In the genomic region with DNA sequence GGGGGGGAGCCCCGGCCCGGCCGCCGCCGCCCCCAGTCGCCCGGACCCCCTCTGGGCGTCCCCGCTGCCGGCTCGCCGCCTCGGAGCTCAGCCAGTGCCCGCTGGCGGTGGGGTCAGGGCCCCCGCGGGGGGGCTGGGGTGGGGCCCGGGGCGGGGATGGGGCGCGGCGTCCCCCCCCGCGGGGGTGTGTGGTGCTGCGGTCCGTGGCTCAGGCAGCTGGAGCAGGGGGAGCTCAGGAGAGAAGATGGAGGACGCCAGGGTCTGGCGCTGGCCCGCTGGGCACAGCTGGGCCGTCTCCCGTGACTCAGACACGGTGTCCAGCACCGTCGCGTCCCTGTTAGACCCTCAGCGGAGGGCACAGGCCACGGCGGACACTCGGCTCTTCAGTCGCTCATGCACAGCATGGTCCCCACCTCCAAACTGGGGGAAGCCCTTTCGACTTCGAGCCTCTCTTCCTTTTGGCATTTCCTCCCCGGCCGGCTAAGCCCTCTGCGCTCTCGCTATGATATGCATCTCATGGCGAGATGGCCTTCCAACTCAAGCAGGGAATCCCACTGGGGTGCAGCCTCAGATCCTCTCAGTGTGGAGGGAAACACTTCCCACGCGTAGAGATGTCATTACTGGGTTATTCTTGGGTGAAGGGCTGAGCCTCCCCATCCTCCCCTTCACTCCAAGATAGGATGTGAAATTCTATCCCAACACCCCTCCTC, we compare ENCODE assay signal across 7 cellular contexts. TPM values are rescaled to one million over a fixed set of nuclear protein-coding genes. Genes with fewer than 3 reads are reported as not detected.
DNase-seq lines count a peak whose midpoint lies in the region; ATAC-seq and TF ChIP-seq lines count a peak whose summit lies in the region.

No MANE protein-coding gene starts in this region.

- H2AFZ ChIP-seq in GM23338 (no peak overlapping the region), Karpas-422 (ENCODE audit: low read length) (no peak overlapping the region)

- H3K9me3 ChIP-seq in Karpas-422 (ENCODE audit: low read length): no peaks in the 10 kb centered on the region
- no peaks in the 10 kb centered on the region for H3K9me3 ChIP-seq in iPS-15b (ENCODE audit: control insufficient read depth, insufficient read depth, low read length)
- H3K9me3 ChIP-seq in gastrocnemius medialis: no peaks in the 10 kb centered on the region

- peak overlapping the region; percentile 91 for H3K4me3 Mint-ChIP-seq in GM23338

- H3K9me2 ChIP-seq in GM23338 (ENCODE audit: insufficient read depth) (no peaks in the 10 kb centered on the region), Karpas-422 (replicated peaks; ENCODE audit: insufficient read depth, low read length) (no peaks in the 10 kb centered on the region)

- H3K27ac Mint-ChIP-seq in GM23338: peak overlapping the region; percentile 60

- no peaks in the 10 kb centered on the region; the same call in 2 of the 3 replicates for H3K9me3 Mint-ChIP-seq in GM23338

- TF ChIP-seq POLR2A in gastrocnemius medialis (IDR thresholded peaks at IDR 0.05): no peak

- DNase-seq in GM12864 (ENCODE audit: low read depth) (no peak), GM23338 (ENCODE audit: low spot score) (peak; percentile 67), Karpas-422 (peak; percentile 87), SKM-1 treated with dmso at 0.1 percent for 144 hours (lab: John Stamatoyannopoulos, UW; ENCODE audit: unreplicated experiment) (peak; percentile 59), brain microvascular endothelial cell (peak; percentile 28), gastrocnemius medialis (peak; percentile 61 to 79)

- peaks cover 6% of the 10 kb centered on the region for H3F3A ChIP-seq in GM23338 (replicated peaks; ENCODE audit: low read depth)

- H3K4me1 ChIP-seq in GM23338 (ENCODE audit: insufficient read depth) (peaks cover 18% of the 10 kb centered on the region), Karpas-422 (ENCODE audit: low read length) (peaks cover 64% of the 10 kb centered on the region), iPS-15b (ENCODE audit: control insufficient read depth, insufficient read depth, low read length) (no peaks in the 10 kb centered on the region), gastrocnemius medialis (peaks cover 72 to 83% of the 10 kb centered on the region in 2 donors)

- TF ChIP-seq CTCF in GM12864 (IDR thresholded peaks at IDR 0.05; ENCODE audit: low read depth, low read length, missing control alignments): no peak
- no peak for TF ChIP-seq CTCF in GM23338 (conservative IDR thresholded peaks at IDR 0.05; ENCODE audit: low read depth in 2 of 2)
- no peak for TF ChIP-seq CTCF in brain microvascular endothelial cell (IDR thresholded peaks at IDR 0.05; ENCODE audit: low read depth, low read length, missing control alignments)
- no peak for TF ChIP-seq CTCF in gastrocnemius medialis (IDR thresholded peaks at IDR 0.05 in 4 of 5, conservative IDR thresholded peaks at IDR 0.05 in 1 of 5)

- H3K4me1 Mint-ChIP-seq in GM23338: peaks cover 62% of the 10 kb centered on the region

- no peaks in the 10 kb centered on the region for H3K27me3 ChIP-seq in GM23338 (ENCODE audit: insufficient read depth)
- no peaks in the 10 kb centered on the region for H3K27me3 ChIP-seq in Karpas-422 (ENCODE audit: low read length)
- H3K27me3 ChIP-seq in brain microvascular endothelial cell (replicated peaks): no peaks in the 10 kb centered on the region
- no peaks in the 10 kb centered on the region for H3K27me3 ChIP-seq in iPS-15b (ENCODE audit: control insufficient read depth, insufficient read depth, low read length)
- H3K27me3 ChIP-seq in gastrocnemius medialis: no peaks in the 10 kb centered on the region

- in situ Hi-C loops in brain microvascular endothelial cell (cut with HindIII; ENCODE audit: low pct_ligation_motif_present, low sequenced_read_pairs) (no loop called here), gastrocnemius medialis (cut with MboI; ENCODE audit: low sequenced_read_pairs in 4 of 4) (loop anchor here in 2 of 4 donors (25.0 kb wide), 3 partner anchors 401 to 901 kb away; a partner anchor contains a TSS)

- no peaks in the 10 kb centered on the region for H3K36me3 ChIP-seq in GM23338 (ENCODE audit: insufficient read depth)
- H3K36me3 ChIP-seq in Karpas-422 (ENCODE audit: insufficient read depth, low read length): peaks cover 6% of the 10 kb centered on the region; the same call in 1 of the 2 replicates
- no peaks in the 10 kb centered on the region for H3K36me3 ChIP-seq in brain microvascular endothelial cell (replicated peaks)
- no peaks in the 10 kb centered on the region for H3K36me3 ChIP-seq in iPS-15b (ENCODE audit: control insufficient read depth, insufficient read depth, low read length)
- H3K36me3 ChIP-seq in gastrocnemius medialis: no peaks in the 10 kb centered on the region

- peaks cover 8% of the 10 kb centered on the region; the same call in 1 of the 3 replicates for H3K36me3 Mint-ChIP-seq in GM23338 (ENCODE audit: low read depth)

- H4K20me1 ChIP-seq in GM23338 (replicated peaks; ENCODE audit: insufficient read depth) (peaks cover 14% of the 10 kb centered on the region), Karpas-422 (ENCODE audit: insufficient read depth, low read depth, low read length) (no peaks in the 10 kb centered on the region; the same call in 1 of the 2 replicates)

- intact Hi-C loops in gastrocnemius medialis (cut with DNase I; ENCODE audit: low total_unique reads): loop anchor here (2.0 to 5.0 kb wide), 4 partner anchors 18 to 901 kb away; a partner anchor contains a TSS

- H3K9ac ChIP-seq in Karpas-422 (ENCODE audit: low read length) (peak overlapping the region; percentile 82), iPS-15b (ENCODE audit: low read depth, low read length) (no peak overlapping the region)

- H3K4me3 ChIP-seq in GM12864 (ENCODE audit: low read depth, low read length): peak overlapping the region; percentile 84
- peak overlapping the region; percentile 75 for H3K4me3 ChIP-seq in GM23338
- peak overlapping the region; percentile 77 for H3K4me3 ChIP-seq in Karpas-422 (ENCODE audit: low read length)
- peak overlapping the region; percentile 78 for H3K4me3 ChIP-seq in brain microvascular endothelial cell (ENCODE audit: low read depth, low read length)
- H3K4me3 ChIP-seq in iPS-15b (ENCODE audit: low read depth, low read length): peak overlapping the region; percentile 86
- H3K4me3 ChIP-seq in gastrocnemius medialis: peak overlapping the region; percentile 63 to 92 (median 81)

- H3K79me2 ChIP-seq in GM23338 (replicated peaks; ENCODE audit: insufficient read depth) (peaks cover 39% of the 10 kb centered on the region), Karpas-422 (ENCODE audit: low read length) (peaks cover 42% of the 10 kb centered on the region)

- peaks cover 11% of the 10 kb centered on the region for H3K27me3 Mint-ChIP-seq in GM23338 (ENCODE audit: insufficient read depth, low read depth, poor library complexity)

- ATAC-seq in GM23338: peak; percentile 55
- ATAC-seq in gastrocnemius medialis: peak; percentile 60 to 64

- peak overlapping the region; percentile 74; the same call in 1 of the 2 replicates for H3K27ac ChIP-seq in GM23338 (ENCODE audit: low read depth)
- peak overlapping the region; percentile 85 for H3K27ac ChIP-seq in Karpas-422 (ENCODE audit: low read length)
- peak overlapping the region; percentile 91 for H3K27ac ChIP-seq in brain microvascular endothelial cell
- H3K27ac ChIP-seq in gastrocnemius medialis: peak overlapping the region; percentile 95 to 99 (median 98)

- H3K4me2 ChIP-seq in GM23338: peak overlapping the region; percentile 86
- peak overlapping the region; percentile 89 for H3K4me2 ChIP-seq in Karpas-422 (ENCODE audit: low read depth, low read length, poor library complexity, severe bottlenecking)

TF ChIP-seq in GM23338, 12 proteins besides CTCF, POLR2A, EP300 and RAD21:
- TF ChIP-seq POLR2AphosphoS5 (IDR thresholded peaks at IDR 0.05; ENCODE audit: low read depth) (peak; percentile 66), STAT1 (IDR thresholded peaks at IDR 0.05; ENCODE audit: unreplicated experiment) (no peak)

RNA-seq across cellular contexts. Expression of a gene that starts 0.4 kb away (rescaled TPM):
- total RNA-seq in GM23338 (2014; rRNA removed; shearing (Covaris generic)): 67.7 and 74.6 TPM in 2 replicates
- polyA plus RNA-seq in GM23338 (2016; fragmentation: Nextera tagmentation; extraction: Ambion mirVana): 34.8 and 36.0 TPM in 2 replicates
- total RNA-seq in Karpas-422 (2014; rRNA removed; shearing (Covaris generic); ENCODE audit: low replicate concordance): 32.6 and 53.4 TPM in 2 replicates
- total RNA-seq in gastrocnemius medialis: 100 to 1,000 TPM in 3 of 4 donors, 10 to 100 TPM in 1; 99.9 to 137 (median 106) TPM

RNA-seq across cellular contexts. Expression of a gene that starts 18.6 kb away (rescaled TPM):
- total RNA-seq in GM23338 (2014; rRNA removed; shearing (Covaris generic)): 584 and 639 TPM in 2 replicates
- 373 and 413 TPM in 2 replicates for polyA plus RNA-seq in GM23338 (2016; fragmentation: Nextera tagmentation; extraction: Ambion mirVana)
- total RNA-seq in Karpas-422 (2014; rRNA removed; shearing (Covaris generic); ENCODE audit: low replicate concordance): 347 and 387 TPM in 2 replicates
- 10 to 100 TPM; 69.4 to 85.4 (median 82.2) TPM for total RNA-seq in gastrocnemius medialis

RNA-seq across cellular contexts. Expression of a gene that starts 33.2 kb away (rescaled TPM):
- total RNA-seq in GM23338 (2014; rRNA removed; shearing (Covaris generic)): 3.0 and 3.3 TPM in 2 replicates
- polyA plus RNA-seq in GM23338 (2016; fragmentation: Nextera tagmentation; extraction: Ambion mirVana): 7.7 and 11.3 TPM in 2 replicates
- 0.71 and 2.6 TPM in 2 replicates for total RNA-seq in Karpas-422 (2014; rRNA removed; shearing (Covaris generic); ENCODE audit: low replicate concordance)
- total RNA-seq in gastrocnemius medialis: 10 to 100 TPM; 31.2 to 43.9 (median 34.3) TPM
